ENCODE assay signal across 1 cellular context in the genomic region with DNA sequence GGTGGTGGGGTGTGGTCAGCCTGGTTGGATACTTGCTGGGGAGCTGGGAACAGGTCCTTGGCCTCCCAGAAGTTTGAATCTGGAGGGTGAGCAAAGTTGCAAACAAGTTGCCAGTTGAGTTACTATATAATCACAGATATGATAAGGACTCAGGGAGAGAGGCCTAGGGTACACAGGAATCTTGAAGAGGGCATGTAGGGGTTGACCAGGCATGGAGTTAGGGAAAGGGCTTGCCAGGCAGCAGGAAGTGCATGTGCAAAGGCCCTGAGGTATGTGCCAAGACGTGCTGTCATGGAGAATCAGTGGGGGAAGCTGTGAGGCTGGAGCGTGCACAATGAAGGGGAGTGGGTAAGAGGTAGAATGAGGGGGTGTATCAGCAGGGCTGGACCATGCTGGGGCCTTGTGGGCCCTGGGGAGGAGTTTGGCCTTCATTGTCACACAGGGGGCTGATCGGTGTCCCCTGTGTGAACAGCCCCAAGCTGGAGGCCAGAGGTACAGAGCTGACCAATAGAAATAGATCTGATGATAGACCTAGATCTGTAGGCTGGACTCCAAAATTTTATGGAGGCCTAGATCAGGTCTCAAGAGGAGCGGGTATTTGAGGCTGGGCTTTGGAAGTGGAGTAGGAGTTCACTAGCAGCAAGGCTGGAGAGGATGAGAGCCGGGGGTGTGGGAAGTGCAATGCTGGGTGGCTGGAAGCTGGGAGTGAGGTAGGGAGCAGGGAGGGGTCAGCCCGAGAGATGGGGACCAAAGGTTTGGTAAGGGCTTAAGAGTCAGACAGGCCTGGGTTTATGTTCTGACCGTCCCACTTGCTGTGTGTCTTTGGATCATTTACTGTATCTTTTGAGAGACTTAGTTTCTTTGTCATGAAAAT.
TF ChIP-seq lines count a peak whose summit lies in the region.

No MANE protein-coding gene starts in this region.

TF ChIP-seq in GM12878, 131 proteins besides CTCF, POLR2A, EP300 and RAD21:
- TF ChIP-seq SMARCA5 (IDR thresholded peaks at IDR 0.05) (peak; percentile 43; the same call in 1 of the 2 replicates), SRF (IDR thresholded peaks at IDR 0.05; ENCODE audit: low read depth in 2 of 2, low read length in 2 of 2) (no peak)
